Comparison of ENCODE assay signal across 1 cellular context in genomic region chr1:12616709-12617373, GRCh38.
TF ChIP-seq lines count a peak whose summit lies in the region.

No MANE protein-coding gene starts in this region.

TF ChIP-seq in SK-N-SH, 30 proteins besides CTCF, POLR2A, EP300 and RAD21 (continued from another document):
- no peak for TF ChIP-seq TCF12 (IDR thresholded peaks at IDR 0.05)
TF ChIP-seq in SK-N-SH: peak in this region for 0.
